In the genomic region with DNA sequence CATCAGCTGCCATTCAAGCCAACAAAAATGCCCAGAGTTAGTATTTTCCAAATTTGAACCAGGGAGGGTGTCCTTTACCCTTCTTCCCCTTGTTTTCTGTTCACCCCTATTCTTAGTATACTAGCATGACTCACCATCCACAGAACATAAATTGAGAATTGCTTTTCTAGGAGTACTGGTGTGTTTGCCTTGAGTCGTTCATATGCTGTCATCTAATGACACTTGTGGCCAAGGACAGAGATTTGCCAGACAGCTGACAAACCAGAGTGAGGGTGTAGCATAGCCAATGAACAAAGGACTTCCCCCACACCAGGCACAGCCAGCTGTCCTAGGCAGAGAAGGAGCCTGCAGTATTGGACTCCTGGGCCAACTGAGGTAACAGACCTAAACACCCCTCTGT, we compare ENCODE assay signal across 11 cellular contexts.
DNase-seq lines count a peak whose midpoint lies in the region; ATAC-seq and TF ChIP-seq lines count a peak whose summit lies in the region.
"Had no signal": no experiment of that assay in that cellular context is flagged by ENCODE, and none has a peak within 500 bp of the region (broad histone marks: within the 10 kb centered on the region; RNA-seq: fewer than 3 reads in every experiment).

No MANE protein-coding gene starts in this region.

- TF ChIP-seq POLR2A in gastroesophageal sphincter (IDR thresholded peaks at IDR 0.05): no peak

- 0 to 14% methylated on average over 1 of the region's 1 CpG for WGBS in gastroesophageal sphincter (ENCODE audit: low coverage in 1 of 2), 2 donors

- H3K9ac ChIP-seq in Karpas-422 (ENCODE audit: low read length): no peak overlapping the region

- no peaks in the 10 kb centered on the region for H3K9me2 ChIP-seq in Karpas-422 (replicated peaks; ENCODE audit: insufficient read depth, low read length)

- H3K27me3 ChIP-seq in gastroesophageal sphincter: no peaks in the 10 kb centered on the region
- no peaks in the 10 kb centered on the region for H3K27me3 ChIP-seq in Karpas-422 (ENCODE audit: low read length)

- H3K9me3 ChIP-seq in gastroesophageal sphincter: no peaks in the 10 kb centered on the region
- H3K9me3 ChIP-seq in Karpas-422 (ENCODE audit: low read length): no peaks in the 10 kb centered on the region

- peaks cover 11 to 55% (median 20%) of the 10 kb centered on the region in 3 donors for H3K4me1 ChIP-seq in gastroesophageal sphincter
- no peaks in the 10 kb centered on the region for H3K4me1 ChIP-seq in Karpas-422 (ENCODE audit: low read length)

- no peak overlapping the region for H3K4me3 ChIP-seq in GM12865 (ENCODE audit: low read depth, low read length)
- H3K4me3 ChIP-seq in gastroesophageal sphincter: no peak overlapping the region
- H3K4me3 ChIP-seq in Karpas-422 (ENCODE audit: low read length): no peak overlapping the region

- no peak for TF ChIP-seq EP300 in gastroesophageal sphincter (IDR thresholded peaks at IDR 0.05)

- TF ChIP-seq CTCF in GM12865 (IDR thresholded peaks at IDR 0.05; ENCODE audit: insufficient read depth, low read depth, low read length, missing control alignments): no peak
- no peak for TF ChIP-seq CTCF in gastroesophageal sphincter (IDR thresholded peaks at IDR 0.05)

- peak; percentile 41 for DNase-seq in GM12865 (ENCODE audit: low read depth)
- peak; percentile 55 for DNase-seq in NCI-H69 (lab: John Stamatoyannopoulos, UW)
- DNase-seq in pons (ENCODE audit: low spot score): peak; percentile 9
- no peak for DNase-seq in Karpas-422
- DNase-seq in left lobe of liver (ENCODE audit: low spot score): no peak
- no peak for DNase-seq in iPS-NIHi7 (ENCODE audit: extremely low spot score)
- DNase-seq in activated effector memory CD4-positive, alpha-beta T cell treated with Interleukin-2 at 50 U/mL for 16 hours: no peak
- DNase-seq: activated T-cell treated with anti-CD3 and anti-CD28 coated beads, Interleukin-2, amount 50 U/mL, for 48 hours; DND-41; NCI-H1436 had no signal

- H3K36me3 ChIP-seq in gastroesophageal sphincter: no peaks in the 10 kb centered on the region
- H3K36me3 ChIP-seq in Karpas-422 (ENCODE audit: insufficient read depth, low read length): no peaks in the 10 kb centered on the region

- no peak overlapping the region for H3K4me2 ChIP-seq in Karpas-422 (ENCODE audit: low read depth, low read length, poor library complexity, severe bottlenecking)

- H3K79me2 ChIP-seq in Karpas-422 (ENCODE audit: low read length): no peaks in the 10 kb centered on the region

- H4K20me1 ChIP-seq in Karpas-422 (ENCODE audit: insufficient read depth, low read depth, low read length): no peaks in the 10 kb centered on the region

- peak overlapping the region; percentile 36 to 79 (median 74) for H3K27ac ChIP-seq in gastroesophageal sphincter
- H3K27ac ChIP-seq in Karpas-422 (ENCODE audit: low read length): no peak overlapping the region

- peak; percentile 46 for ATAC-seq in gastroesophageal sphincter
- ATAC-seq in left lobe of liver: no peak

- no peak overlapping the region for H2AFZ ChIP-seq in Karpas-422 (ENCODE audit: low read length)

Comparison
In these comparisons a context has a peak if more than half of its experiments do, and no peak if none do; other contexts are left out.
1. DNase-seq: peak in GM12865 (single experiment), NCI-H69 (single experiment) and pons (single experiment); none in Karpas-422 (single experiment), left lobe of liver (single experiment), iPS-NIHi7 (single experiment) and activated effector memory CD4-positive, alpha-beta T cell treated with Interleukin-2 at 50 U/mL for 16 hours (single experiment).